Comparison of ENCODE assay signal across 1 cellular context in genomic region chr19:55016017-55016416, GRCh38.
A peak's percentile ranks its signal among the peaks of the same experiment; 100 is the strongest.
TF ChIP-seq lines count a peak whose summit lies in the region.

No MANE protein-coding gene starts in this region.

TF ChIP-seq in K562, 482 proteins besides CTCF, POLR2A, EP300 and RAD21:
- 0 out of 2 replicates have a peak, but pooled peaks have one; percentile 28 for TF ChIP-seq MAFG (tag; conservative IDR thresholded peaks at IDR 0.05)
- peak; percentile 9 for TF ChIP-seq POLR2B (IDR thresholded peaks at IDR 0.05; ENCODE audit: low read depth, partially characterized antibody)
- TF ChIP-seq EGR1 (conservative IDR thresholded peaks at IDR 0.05), result no peak
- TF ChIP-seq NR4A1 (CRISPR knock-in tag; IDR thresholded peaks at IDR 0.05), result no peak
- no peak for TF ChIP-seq NR4A1 (tag; IDR thresholded peaks at IDR 0.05)
- TF ChIP-seq ZNF217 (CRISPR knock-in tag; IDR thresholded peaks at IDR 0.05), result no peak
- TF ChIP-seq EZH2 (IDR thresholded peaks at IDR 0.05; ENCODE audit: borderline replicate concordance, low read depth, low read length), result no peak
- peak; percentile 63 for TF ChIP-seq NFE2 (IDR thresholded peaks at IDR 0.05; ENCODE audit: low read depth)
